30 cellular contexts compared by ENCODE assay signal in the genomic region with DNA sequence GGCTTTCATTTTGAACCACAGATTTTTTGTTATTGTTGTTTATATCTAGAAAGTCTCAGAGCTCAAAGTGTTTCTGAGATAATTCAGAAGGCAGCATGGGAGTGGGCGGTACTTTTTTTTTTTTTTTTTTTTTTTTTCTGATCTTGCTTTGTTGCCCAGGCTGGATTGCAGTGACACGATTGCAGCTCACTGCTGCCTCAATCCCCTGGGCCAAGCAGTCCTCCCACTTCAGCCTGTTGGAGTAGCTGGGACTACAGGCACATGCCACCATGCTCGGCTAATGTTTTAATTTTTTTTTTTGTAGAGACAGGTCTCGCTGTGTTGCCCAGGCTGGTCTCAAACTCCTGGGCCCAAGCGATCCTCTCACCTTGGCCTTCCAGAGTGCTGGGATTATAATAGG. TPM values are rescaled to one million over a fixed set of nuclear protein-coding genes. Genes with fewer than 3 reads are reported as not detected.
"Had no signal": no experiment of that assay in that cellular context is flagged by ENCODE, and none has a peak within 500 bp of the region (broad histone marks: within the 10 kb centered on the region; RNA-seq: fewer than 3 reads in every experiment).

No MANE protein-coding gene starts in this region.

- H3K4me2 ChIP-seq: neural progenitor cell, smooth muscle cell had no signal

- H3K4me1 ChIP-seq: neural progenitor cell, parathyroid adenoma, psoas muscle, thyroid gland, upper lobe of left lung, vagina had no signal

- H3K9me3 ChIP-seq: ovary, psoas muscle, thoracic aorta, thyroid gland, upper lobe of left lung, vagina had no signal

- H3K79me2 ChIP-seq: parathyroid adenoma had no signal

- H3K27ac ChIP-seq: neural progenitor cell, ovary, parathyroid adenoma, psoas muscle, skin epidermis, spleen, thoracic aorta, thyroid gland, tibial nerve, upper lobe of left lung, vagina had no signal

- H2AFZ ChIP-seq: neural progenitor cell, parathyroid adenoma had no signal

- H3K4me3 ChIP-seq: neural progenitor cell, ovary, psoas muscle, skin epidermis, smooth muscle cell, spleen, thoracic aorta, thyroid gland, tibial nerve, upper lobe of left lung, vagina had no signal

- H3K9ac ChIP-seq: neural progenitor cell, parathyroid adenoma had no signal

- H3K36me3 ChIP-seq: neural progenitor cell, ovary had no signal

- DNase-seq: natural killer cell; occipital lobe; ovary; psoas muscle; right cardiac atrium; spleen; stimulated activated CD4-positive, alpha-beta T cell treated with anti-CD3 and anti-CD28 coated beads, Interleukin-12 subunit alpha, Interleukin-12 subunit beta, amount 100 ng/mL, for 4 hours; stimulated activated CD4-positive, alpha-beta T cell treated with anti-CD3 and anti-CD28 coated beads, Interleukin-1b, Interleukin-23, amount 100 ng/mL, for 48 hours; stimulated activated CD4-positive, alpha-beta T cell treated with anti-CD3 and anti-CD28 coated beads, Interleukin-4, amount 100 ng/mL, for 1 hour; stimulated activated CD4-positive, alpha-beta T cell treated with anti-CD3 and anti-CD28 coated beads, Interleukin-4, amount 100 ng/mL, for 4 hours; stimulated activated CD8-positive, alpha-beta memory T cell treated with anti-CD3 and anti-CD28 coated beads, Interleukin-4, amount 100 ng/mL, for 48 hours; stimulated activated naive CD4-positive, alpha-beta T cell; stimulated activated naive CD8-positive, alpha-beta T cell treated with anti-CD3 and anti-CD28 coated beads, Interleukin-15, amount 100 ng/mL, for 72 hours; stimulated activated naive CD8-positive, alpha-beta T cell treated with anti-CD3 and anti-CD28 coated beads, Interleukin-15, Interleukin-2, amounts not matched to agents 100 U/mL and 50 U/mL, for 24 hours; thyroid gland; trophoblast cell; upper lobe of left lung had no signal

- ATAC-seq: natural killer cell; psoas muscle; right cardiac atrium; sciatic nerve; stimulated activated memory B cell treated with anti-CD40 and anti-IgM and Interleukin-4, amounts not matched to agents 10 μg/mL and 1 μg/mL and 100 μg/mL, for 72 hours; stimulated activated naive CD8-positive, alpha-beta T cell treated with anti-CD3 and anti-CD28 coated beads, Interleukin-15, amount 100 ng/mL, for 72 hours; stimulated activated naive CD8-positive, alpha-beta T cell treated with anti-CD3 and anti-CD28 coated beads, Interleukin-15, Interleukin-2, amounts not matched to agents 100 U/mL and 50 U/mL, for 24 hours had no signal

- H3K27me3 ChIP-seq: neural progenitor cell, ovary, spleen, thyroid gland, tibial nerve, upper lobe of left lung, vagina had no signal

- FAIRE-seq: urothelium cell line had no signal

RNA-seq across cellular contexts. Expression of a gene that starts 21.6 kb away (rescaled TPM):
- total RNA-seq: smooth muscle cell had no signal
- polyA plus RNA-seq: smooth muscle cell had no signal

RNA-seq across cellular contexts. Expression of a gene that starts 53.3 kb away (rescaled TPM):
- total RNA-seq: natural killer cell, occipital lobe, osteoblast, ovary, psoas muscle, right cardiac atrium, sciatic nerve, subcutaneous adipose tissue, thoracic aorta, thyroid gland, tibial nerve, vagina had no signal
- polyA plus RNA-seq: neural cell, ovary, right cardiac atrium, smooth muscle cell had no signal
